In genomic region chr5:150503977-150504620, GRCh38 we compare ENCODE assay signal across 10 cellular contexts. TPM values are rescaled to one million over a fixed set of nuclear protein-coding genes. Genes with fewer than 3 reads are reported as not detected.
DNase-seq lines count a peak whose midpoint lies in the region; TF ChIP-seq lines count a peak whose summit lies in the region.
"Had no signal": no experiment of that assay in that cellular context is flagged by ENCODE, and none has a peak within 500 bp of the region (broad histone marks: within the 10 kb centered on the region; RNA-seq: fewer than 3 reads in every experiment).

No MANE protein-coding gene starts in this region.

- no peak overlapping the region for H4K8ac ChIP-seq in mesenchymal stem cell (ENCODE audit: low read length)

- H3K9me3 ChIP-seq in stomach (no peaks in the 10 kb centered on the region), mesenchymal stem cell (ENCODE audit: control insufficient read depth, low read length) (no peaks in the 10 kb centered on the region)

- no peak overlapping the region for H3K9ac ChIP-seq in mesenchymal stem cell (ENCODE audit: low read length)

- H3K27ac ChIP-seq in stomach (peak overlapping the region; percentile 61 to 82 (median 62)), mesenchymal stem cell (ENCODE audit: low read length, poor library complexity, severe bottlenecking) (no peak overlapping the region)

- peaks cover 2% of the 10 kb centered on the region for H3K27me3 Mint-ChIP-seq in brain
- H3K27me3 Mint-ChIP-seq: stimulated activated naive CD8-positive, alpha-beta T cell treated with anti-CD3 and anti-CD28 coated beads, Interleukin-15, Interleukin-2, amounts not matched to agents 100 ng/mL and 50 ng/mL, for 24 hours had no signal

- no peak overlapping the region for H3K4me3 ChIP-seq in stomach
- no peak overlapping the region for H3K4me3 ChIP-seq in mesenchymal stem cell (ENCODE audit: insufficient read depth in 1 of 2, low read depth in 1 of 2, low read length in 2 of 2)

- H3K36me3 ChIP-seq in stomach, result no peaks in the 10 kb centered on the region
- H3K36me3 ChIP-seq in mesenchymal stem cell (ENCODE audit: control insufficient read depth in 1 of 2, insufficient read depth in 2 of 2, low read depth in 1 of 2, low read length in 2 of 2), result peaks cover 14 to 74% of the 10 kb centered on the region in 2 experiments

- H3K27ac Mint-ChIP-seq in brain, result peak overlapping the region in 4 of 5 experiments; percentile 55 to 88 (median 68)
- H3K27ac Mint-ChIP-seq: stimulated activated naive CD8-positive, alpha-beta T cell treated with anti-CD3 and anti-CD28 coated beads, Interleukin-15, Interleukin-2, amounts not matched to agents 100 ng/mL and 50 ng/mL, for 24 hours had no signal

- H2BK12ac ChIP-seq in mesenchymal stem cell (ENCODE audit: low read length in 2 of 2), result no peak overlapping the region

- no peak for TF ChIP-seq EP300 in stomach (IDR thresholded peaks at IDR 0.05)

- no peaks in the 10 kb centered on the region for H3K79me1 ChIP-seq in mesenchymal stem cell (replicated peaks; ENCODE audit: low read length, poor library complexity, severe bottlenecking)

- peak; percentile 30 for DNase-seq in NCI-H1092 (lab: John Stamatoyannopoulos, UW)
- DNase-seq in kidney tubule cell (ENCODE audit: low spot score), result peak; percentile 52
- DNase-seq in stomach, result peak; percentile 86
- no peak for DNase-seq in activated CD4-positive, alpha-beta T cell treated with anti-CD3 and anti-CD28 coated beads for 48 hours
- no peak for DNase-seq in NCI-H1930 (lab: John Stamatoyannopoulos, UW)
- DNase-seq in T-helper 2 cell, result no peak
- no peak for DNase-seq in mesenchymal stem cell
- DNase-seq: T-helper 9 cell had no signal

- H3K27me3 ChIP-seq in stomach (no peaks in the 10 kb centered on the region), mesenchymal stem cell (ENCODE audit: control insufficient read depth in 1 of 2, insufficient read depth in 1 of 2, low read length in 2 of 2) (no peaks in the 10 kb centered on the region)

- 15 to 38% (median 22%) methylated on average over 9 of the region's 9 CpGs for WGBS in stomach, 5 donors
- WGBS in mesenchymal stem cell, result 84% methylated on average over 9 of the region's 9 CpGs

- no peak overlapping the region for H2AK5ac ChIP-seq in mesenchymal stem cell (ENCODE audit: low read length, severe bottlenecking)

- no peak overlapping the region for H3K14ac ChIP-seq in mesenchymal stem cell (ENCODE audit: low read length in 2 of 2)

- no peak overlapping the region for H2BK5ac ChIP-seq in mesenchymal stem cell (ENCODE audit: low read depth, low read length, poor library complexity, severe bottlenecking)

- H3K4me1 ChIP-seq in stomach (peaks cover 76 to 100% (median 94%) of the 10 kb centered on the region in 4 donors), mesenchymal stem cell (ENCODE audit: control insufficient read depth, insufficient read depth, low read depth, low read length) (peaks cover 79% of the 10 kb centered on the region)

- H3K4me1 Mint-ChIP-seq in brain, result peaks cover 91% of the 10 kb centered on the region

- H3K23ac ChIP-seq in mesenchymal stem cell (ENCODE audit: low read length in 2 of 2), result no peak overlapping the region

- no peak overlapping the region for H3K4me2 ChIP-seq in mesenchymal stem cell (ENCODE audit: low read length, poor library complexity, severe bottlenecking)

- no peak overlapping the region for H2BK15ac ChIP-seq in mesenchymal stem cell (ENCODE audit: low read depth, poor library complexity, severe bottlenecking)

- no peaks in the 10 kb centered on the region for H3K36me3 Mint-ChIP-seq in brain

- no peak overlapping the region for H2AFZ ChIP-seq in mesenchymal stem cell (ENCODE audit: low read depth, low read length)

- no peak overlapping the region for H2BK120ac ChIP-seq in mesenchymal stem cell (ENCODE audit: low read depth, low read length)

- H4K91ac ChIP-seq in mesenchymal stem cell (ENCODE audit: low read length), result no peak overlapping the region

- peak overlapping the region in 1 of 2 experiments; percentile 6 for H3K18ac ChIP-seq in mesenchymal stem cell (ENCODE audit: low read depth in 1 of 2, low read length in 2 of 2)

- H3K4ac ChIP-seq in mesenchymal stem cell (ENCODE audit: low read depth in 1 of 2, low read length in 2 of 2), result no peak overlapping the region

- TF ChIP-seq POLR2A in stomach (IDR thresholded peaks at IDR 0.05), result no peak

- H3K9me3 Mint-ChIP-seq in brain, result no peaks in the 10 kb centered on the region
- H3K9me3 Mint-ChIP-seq: stimulated activated naive CD8-positive, alpha-beta T cell treated with anti-CD3 and anti-CD28 coated beads, Interleukin-15, Interleukin-2, amounts not matched to agents 100 ng/mL and 50 ng/mL, for 24 hours had no signal

- TF ChIP-seq CTCF in brain (conservative IDR thresholded peaks at IDR 0.05) (no peak), stomach (IDR thresholded peaks at IDR 0.05) (no peak)

- intact Hi-C loops in stomach (cut with DNase I; ENCODE audit: low total_unique reads), result no loop called here

- no peak overlapping the region for H3K4me3 Mint-ChIP-seq in brain
- H3K4me3 Mint-ChIP-seq: stimulated activated naive CD8-positive, alpha-beta T cell treated with anti-CD3 and anti-CD28 coated beads, Interleukin-15, Interleukin-2, amounts not matched to agents 100 ng/mL and 50 ng/mL, for 24 hours had no signal

RNA-seq across cellular contexts. Expression of gene NDST1, which starts 3.8 kb away (rescaled TPM):
- polyA plus RNA-seq in brain (ENCODE audit: insufficient read depth, low read depth, low replicate concordance) (40.0 TPM), stomach (10 to 100 TPM in 1 of 3 donors, 1 to 10 TPM in 2; 6.4 to 15.3 (median 7.2) TPM)
- 10 to 100 TPM; 14.2 to 32.9 (median 21.6) TPM for total RNA-seq in stomach
- polyA plus RNA-seq in mesenchymal stem cell (2013, experiment 1 of 2), result 64.3 TPM
- polyA plus RNA-seq in mesenchymal stem cell (2013, experiment 2 of 2), result 64.6 TPM

RNA-seq across cellular contexts. Expression of gene RPS14, which starts 54.6 kb away (rescaled TPM):
- polyA plus RNA-seq in brain (ENCODE audit: insufficient read depth, low read depth, low replicate concordance), result 2,096 TPM
- 1,000 to 10,000 TPM in 4 of 5 donors, 100 to 1,000 TPM in 1; 899 to 3,971 (median 1,858) TPM for total RNA-seq in stomach
- polyA plus RNA-seq in stomach, result 1,000 to 10,000 TPM; 4,327 to 6,427 (median 4,820) TPM
- polyA plus RNA-seq in mesenchymal stem cell (2013, experiment 1 of 2), result 3,588 TPM
- polyA plus RNA-seq in mesenchymal stem cell (2013, experiment 2 of 2), result 3,623 TPM

Comparison
In these comparisons a context has a peak if more than half of its experiments do, and no peak if none do; other contexts are left out.
1. DNase-seq: peak in NCI-H1092 (single experiment), kidney tubule cell (single experiment) and stomach (single experiment); none in activated CD4-positive, alpha-beta T cell treated with anti-CD3 and anti-CD28 coated beads for 48 hours (single experiment), NCI-H1930 (0 of 2), T-helper 2 cell (0 of 5) and mesenchymal stem cell (single experiment).